In the genomic region with DNA sequence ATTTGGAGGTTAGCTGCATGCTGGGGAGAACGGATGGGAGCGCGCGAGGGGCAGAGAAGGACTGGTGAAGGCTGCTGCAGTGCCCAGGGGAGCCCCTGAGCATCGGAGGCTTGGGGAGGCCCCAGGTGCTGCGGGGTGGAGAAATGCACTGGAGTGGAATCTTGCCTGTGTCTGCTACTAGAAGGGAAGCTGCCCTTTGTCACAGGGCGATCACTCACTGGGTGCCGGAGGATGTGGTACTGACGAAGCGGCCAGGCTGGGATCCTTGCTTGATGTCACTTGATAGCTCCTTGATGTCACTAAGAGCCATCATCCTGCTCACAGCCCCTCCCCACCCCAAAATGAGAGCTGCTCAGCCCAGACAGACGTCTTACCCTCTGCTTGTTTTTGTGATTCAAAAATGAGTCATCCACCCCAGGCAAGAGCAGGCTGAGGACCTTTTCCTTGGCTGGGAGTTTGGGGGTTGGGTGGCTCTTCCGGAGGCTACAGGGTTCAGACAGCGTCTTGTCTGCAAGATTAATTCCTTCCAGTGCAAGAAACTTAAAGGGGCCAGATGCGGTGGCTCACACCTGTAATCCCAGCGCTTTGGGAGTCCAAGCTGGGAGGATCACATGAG, we compare ENCODE assay signal across 1 cellular context.
TF ChIP-seq lines count a peak whose summit lies in the region.

No MANE protein-coding gene starts in this region.

TF ChIP-seq in SK-N-SH, 30 proteins besides CTCF, POLR2A, EP300 and RAD21 (continued from another document):
- TF ChIP-seq, protein P1, sequence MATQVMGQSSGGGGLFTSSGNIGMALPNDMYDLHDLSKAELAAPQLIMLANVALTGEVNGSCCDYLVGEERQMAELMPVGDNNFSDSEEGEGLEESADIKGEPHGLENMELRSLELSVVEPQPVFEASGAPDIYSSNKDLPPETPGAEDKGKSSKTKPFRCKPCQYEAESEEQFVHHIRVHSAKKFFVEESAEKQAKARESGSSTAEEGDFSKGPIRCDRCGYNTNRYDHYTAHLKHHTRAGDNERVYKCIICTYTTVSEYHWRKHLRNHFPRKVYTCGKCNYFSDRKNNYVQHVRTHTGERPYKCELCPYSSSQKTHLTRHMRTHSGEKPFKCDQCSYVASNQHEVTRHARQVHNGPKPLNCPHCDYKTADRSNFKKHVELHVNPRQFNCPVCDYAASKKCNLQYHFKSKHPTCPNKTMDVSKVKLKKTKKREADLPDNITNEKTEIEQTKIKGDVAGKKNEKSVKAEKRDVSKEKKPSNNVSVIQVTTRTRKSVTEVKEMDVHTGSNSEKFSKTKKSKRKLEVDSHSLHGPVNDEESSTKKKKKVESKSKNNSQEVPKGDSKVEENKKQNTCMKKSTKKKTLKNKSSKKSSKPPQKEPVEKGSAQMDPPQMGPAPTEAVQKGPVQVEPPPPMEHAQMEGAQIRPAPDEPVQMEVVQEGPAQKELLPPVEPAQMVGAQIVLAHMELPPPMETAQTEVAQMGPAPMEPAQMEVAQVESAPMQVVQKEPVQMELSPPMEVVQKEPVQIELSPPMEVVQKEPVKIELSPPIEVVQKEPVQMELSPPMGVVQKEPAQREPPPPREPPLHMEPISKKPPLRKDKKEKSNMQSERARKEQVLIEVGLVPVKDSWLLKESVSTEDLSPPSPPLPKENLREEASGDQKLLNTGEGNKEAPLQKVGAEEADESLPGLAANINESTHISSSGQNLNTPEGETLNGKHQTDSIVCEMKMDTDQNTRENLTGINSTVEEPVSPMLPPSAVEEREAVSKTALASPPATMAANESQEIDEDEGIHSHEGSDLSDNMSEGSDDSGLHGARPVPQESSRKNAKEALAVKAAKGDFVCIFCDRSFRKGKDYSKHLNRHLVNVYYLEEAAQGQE (IDR thresholded peaks at IDR 0.05; ENCODE audit: low read depth, low read length), result no peak
- TF ChIP-seq NRF1 (IDR thresholded peaks at IDR 0.05; ENCODE audit: low read depth, low read length) (no peak), SMC3 (IDR thresholded peaks at IDR 0.05; ENCODE audit: low read depth, low read length) (no peak), CHD2 (IDR thresholded peaks at IDR 0.05; ENCODE audit: low read length, partially characterized antibody) (no peak), GATA2 (CRISPR knock-in tag; IDR thresholded peaks at IDR 0.05) (no peak), ELF1 (IDR thresholded peaks at IDR 0.05) (0 out of 2 replicates have a peak, but pooled peaks have one; percentile 24), RFX5 (IDR thresholded peaks at IDR 0.05; ENCODE audit: low read length) (no peak), NFIC (IDR thresholded peaks at IDR 0.05; ENCODE audit: borderline replicate concordance) (no peak; the same call in 1 of the 2 replicates), TEAD4 (IDR thresholded peaks at IDR 0.05; ENCODE audit: borderline replicate concordance, insufficient read depth) (no peak), MEF2A (IDR thresholded peaks at IDR 0.05; ENCODE audit: borderline replicate concordance, low read depth) (no peak), RCOR1 (IDR thresholded peaks at IDR 0.05; ENCODE audit: low read length) (no peak), SIN3A (IDR thresholded peaks at IDR 0.05; ENCODE audit: borderline replicate concordance, low read depth, low read length) (no peak), TCF12 (IDR thresholded peaks at IDR 0.05) (peak; percentile 72), GABPA (IDR thresholded peaks at IDR 0.05; ENCODE audit: low read depth) (no peak), RXRA (IDR thresholded peaks at IDR 0.05; ENCODE audit: borderline replicate concordance, low read depth) (0 out of 2 replicates have a peak, but pooled peaks have one; percentile 53), YY1 (IDR thresholded peaks at IDR 0.05; ENCODE audit: low read depth) (no peak)
- TF ChIP-seq, protein P2, sequence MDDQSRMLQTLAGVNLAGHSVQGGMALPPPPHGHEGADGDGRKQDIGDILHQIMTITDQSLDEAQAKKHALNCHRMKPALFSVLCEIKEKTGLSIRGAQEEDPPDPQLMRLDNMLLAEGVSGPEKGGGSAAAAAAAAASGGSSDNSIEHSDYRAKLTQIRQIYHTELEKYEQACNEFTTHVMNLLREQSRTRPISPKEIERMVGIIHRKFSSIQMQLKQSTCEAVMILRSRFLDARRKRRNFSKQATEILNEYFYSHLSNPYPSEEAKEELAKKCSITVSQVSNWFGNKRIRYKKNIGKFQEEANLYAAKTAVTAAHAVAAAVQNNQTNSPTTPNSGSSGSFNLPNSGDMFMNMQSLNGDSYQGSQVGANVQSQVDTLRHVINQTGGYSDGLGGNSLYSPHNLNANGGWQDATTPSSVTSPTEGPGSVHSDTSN (IDR thresholded peaks at IDR 0.05), result peak; percentile 52
- TF ChIP-seq, protein P3, sequence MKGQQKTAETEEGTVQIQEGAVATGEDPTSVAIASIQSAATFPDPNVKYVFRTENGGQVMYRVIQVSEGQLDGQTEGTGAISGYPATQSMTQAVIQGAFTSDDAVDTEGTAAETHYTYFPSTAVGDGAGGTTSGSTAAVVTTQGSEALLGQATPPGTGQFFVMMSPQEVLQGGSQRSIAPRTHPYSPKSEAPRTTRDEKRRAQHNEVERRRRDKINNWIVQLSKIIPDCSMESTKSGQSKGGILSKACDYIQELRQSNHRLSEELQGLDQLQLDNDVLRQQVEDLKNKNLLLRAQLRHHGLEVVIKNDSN (IDR thresholded peaks at IDR 0.05; ENCODE audit: borderline replicate concordance, low read depth), result no peak
- TF ChIP-seq, protein P4, sequence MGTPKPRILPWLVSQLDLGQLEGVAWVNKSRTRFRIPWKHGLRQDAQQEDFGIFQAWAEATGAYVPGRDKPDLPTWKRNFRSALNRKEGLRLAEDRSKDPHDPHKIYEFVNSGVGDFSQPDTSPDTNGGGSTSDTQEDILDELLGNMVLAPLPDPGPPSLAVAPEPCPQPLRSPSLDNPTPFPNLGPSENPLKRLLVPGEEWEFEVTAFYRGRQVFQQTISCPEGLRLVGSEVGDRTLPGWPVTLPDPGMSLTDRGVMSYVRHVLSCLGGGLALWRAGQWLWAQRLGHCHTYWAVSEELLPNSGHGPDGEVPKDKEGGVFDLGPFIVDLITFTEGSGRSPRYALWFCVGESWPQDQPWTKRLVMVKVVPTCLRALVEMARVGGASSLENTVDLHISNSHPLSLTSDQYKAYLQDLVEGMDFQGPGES (IDR thresholded peaks at IDR 0.05; ENCODE audit: low read depth, low read length), result no peak
- TF ChIP-seq, protein P5, sequence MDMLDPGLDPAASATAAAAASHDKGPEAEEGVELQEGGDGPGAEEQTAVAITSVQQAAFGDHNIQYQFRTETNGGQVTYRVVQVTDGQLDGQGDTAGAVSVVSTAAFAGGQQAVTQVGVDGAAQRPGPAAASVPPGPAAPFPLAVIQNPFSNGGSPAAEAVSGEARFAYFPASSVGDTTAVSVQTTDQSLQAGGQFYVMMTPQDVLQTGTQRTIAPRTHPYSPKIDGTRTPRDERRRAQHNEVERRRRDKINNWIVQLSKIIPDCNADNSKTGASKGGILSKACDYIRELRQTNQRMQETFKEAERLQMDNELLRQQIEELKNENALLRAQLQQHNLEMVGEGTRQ (IDR thresholded peaks at IDR 0.05; ENCODE audit: borderline replicate concordance, low read depth, low read length), result no peak
